23 cellular contexts compared by ENCODE assay signal in genomic region chrY:2952912-2953311, GRCh38. TPM values are rescaled to one million over a fixed set of nuclear protein-coding genes. Genes with fewer than 3 reads are reported as not detected.
"Had no signal": no experiment of that assay in that cellular context is flagged by ENCODE, and none has a peak within 500 bp of the region (broad histone marks: within the 10 kb centered on the region; RNA-seq: fewer than 3 reads in every experiment).

No MANE protein-coding gene starts in this region.

- H3K4me3 Mint-ChIP-seq: endodermal cell; neural crest cell; stimulated activated naive CD8-positive, alpha-beta T cell treated with anti-CD3 and anti-CD28 coated beads, Interleukin-15, Interleukin-2, amounts not matched to agents 100 ng/mL and 50 ng/mL, for 24 hours had no signal

- H3K27ac Mint-ChIP-seq: endodermal cell; stimulated activated naive CD8-positive, alpha-beta T cell treated with anti-CD3 and anti-CD28 coated beads, Interleukin-15, Interleukin-2, amounts not matched to agents 100 ng/mL and 50 ng/mL, for 24 hours had no signal

- H3K4me1 Mint-ChIP-seq: endodermal cell, neural crest cell had no signal

- H3K4me1 ChIP-seq: pancreas, prostate gland, right lobe of liver, upper lobe of left lung, uterus had no signal

- H3K27me3 Mint-ChIP-seq: naive thymus-derived CD8-positive, alpha-beta T cell; stimulated activated naive CD8-positive, alpha-beta T cell treated with anti-CD3 and anti-CD28 coated beads, Interleukin-15, Interleukin-2, amounts not matched to agents 100 ng/mL and 50 ng/mL, for 24 hours had no signal

- H3K4me3 ChIP-seq: cardiac muscle cell, gastrocnemius medialis, heart right ventricle, mucosa of descending colon, pancreas, prostate gland, right lobe of liver, tibial artery, upper lobe of left lung, uterus had no signal

- FAIRE-seq: colon, endothelial cell of umbilical vein, pancreas had no signal

- H3K27me3 ChIP-seq: cardiac muscle cell, gastrocnemius medialis, heart right ventricle, pancreas, right lobe of liver, tibial artery, upper lobe of left lung, uterus had no signal

- H3K36me3 ChIP-seq: cardiac muscle cell, gastrocnemius medialis, pancreas, prostate gland, right lobe of liver, tibial artery, upper lobe of left lung, uterus had no signal

- H3K9me3 Mint-ChIP-seq: endodermal cell; naive thymus-derived CD8-positive, alpha-beta T cell; neural crest cell; stimulated activated naive CD8-positive, alpha-beta T cell treated with anti-CD3 and anti-CD28 coated beads, Interleukin-15, Interleukin-2, amounts not matched to agents 100 ng/mL and 50 ng/mL, for 24 hours had no signal

- H3K27ac ChIP-seq: cardiac muscle cell, gastrocnemius medialis, heart right ventricle, pancreas, prostate gland, right lobe of liver, tibial artery, upper lobe of left lung, uterus had no signal

- H3K9me3 ChIP-seq: gastrocnemius medialis, heart right ventricle, mucosa of descending colon, pancreas, prostate gland, right lobe of liver, tibial artery, upper lobe of left lung, uterus had no signal

- ATAC-seq: gastrocnemius medialis; heart right ventricle; left cardiac atrium; left ventricle myocardium superior; mucosa of descending colon; naive thymus-derived CD8-positive, alpha-beta T cell; pancreas had no signal

- DNase-seq: cerebellar nuclear complex; dermis blood vessel endothelial cell; endodermal cell; gastrocnemius medialis; heart right ventricle; islet precursor cell; left cardiac atrium; left ventricle myocardium superior; mucosa of descending colon; naive thymus-derived CD8-positive, alpha-beta T cell; occipital lobe; pancreas; retina; tibial artery; upper lobe of left lung; uterus had no signal

RNA-seq across cellular contexts. Expression of gene ZFY, which starts 17.7 kb away (rescaled TPM):
- total RNA-seq: cardiac muscle cell, dermis blood vessel endothelial cell, neural crest cell, occipital lobe, uterus had no signal
- polyA plus RNA-seq: cardiac muscle cell; naive thymus-derived CD8-positive, alpha-beta T cell had no signal
